In genomic region chr6:44105146-44105545, GRCh38 we compare ENCODE assay signal across 17 cellular contexts. TPM values are rescaled to one million over a fixed set of nuclear protein-coding genes. Genes with fewer than 3 reads are reported as not detected.
A peak's percentile ranks its signal among the peaks of the same experiment; 100 is the strongest.
DNase-seq lines count a peak whose midpoint lies in the region; TF ChIP-seq lines count a peak whose summit lies in the region.
"Had no signal": no experiment of that assay in that cellular context is flagged by ENCODE, and none has a peak within 500 bp of the region (broad histone marks: within the 10 kb centered on the region; RNA-seq: fewer than 3 reads in every experiment).

No MANE protein-coding gene starts in this region.

- no peak overlapping the region for H3K4me3 ChIP-seq in parathyroid adenoma (ENCODE audit: low read depth, low read length)
- H3K4me3 ChIP-seq: BLaER1 treated with 17β-estradiol and CSF1 and Interleukin-3, amounts not matched to agents 10 nM and 100 nM; uterus had no signal

- H3K9me3 ChIP-seq in parathyroid adenoma (ENCODE audit: control insufficient read depth, low read length): no peaks in the 10 kb centered on the region
- H3K9me3 ChIP-seq: BLaER1 treated with 17β-estradiol and CSF1 and Interleukin-3, amounts not matched to agents 10 nM and 100 nM; uterus had no signal

- H3K4me2 ChIP-seq in parathyroid adenoma (ENCODE audit: low read length): no peak overlapping the region

- H3K9ac ChIP-seq in parathyroid adenoma: no peak overlapping the region
- H3K9ac ChIP-seq: BLaER1 treated with 17β-estradiol and CSF1 and Interleukin-3, amounts not matched to agents 10 nM and 100 nM had no signal

- no peaks in the 10 kb centered on the region for H3K27me3 ChIP-seq in parathyroid adenoma (ENCODE audit: control insufficient read depth, insufficient read depth, low read length)
- H3K27me3 ChIP-seq: BLaER1 treated with 17β-estradiol and CSF1 and Interleukin-3, amounts not matched to agents 10 nM and 100 nM; uterus had no signal

- H3K27ac ChIP-seq in cingulate gyrus (ENCODE audit: low read depth, low read length) (peak overlapping the region; percentile 62), parathyroid adenoma (peak overlapping the region; percentile 54)
- H3K27ac ChIP-seq: BLaER1 treated with 17β-estradiol and CSF1 and Interleukin-3, amounts not matched to agents 10 nM and 100 nM had no signal

- TF ChIP-seq CTCF in parathyroid adenoma (IDR thresholded peaks at IDR 0.05): no peak

- peaks cover 9% of the 10 kb centered on the region for H3K79me2 ChIP-seq in parathyroid adenoma

- peak; percentile 9 for DNase-seq in NCI-H1105 (lab: John Stamatoyannopoulos, UW)
- no peak for DNase-seq in NCI-H1105 treated with DMSO at 0.1 percent for 48 hours (lab: John Stamatoyannopoulos, UW)
- DNase-seq in NCI-H2171 treated with DMSO at 0.1 percent for 48 hours (lab: John Stamatoyannopoulos, UW): peak; percentile 64
- no peak for DNase-seq in NK-92 treated with Interleukin-12 subunit alpha and Interleukin-12 subunit beta, amount 100 ng/mL, for 24 hours (lab: John Stamatoyannopoulos, UW)
- DNase-seq in GM19240 (ENCODE audit: insufficient read length, low spot score): no peak
- DNase-seq in SK-N-DZ (ENCODE audit: low spot score): no peak
- DNase-seq: activated CD4-positive, alpha-beta T cell treated with anti-CD3 and anti-CD28 coated beads for 4 hours; activated naive CD8-positive, alpha-beta T cell treated with anti-CD3 and anti-CD28 coated beads, Interleukin-2, amount 50 U/mL, for 24 hours; GDM1; glutamatergic neuron; naive B cell; NCI-H1417 treated with DMSO at 0.1 percent for 48 hours; stimulated activated CD4-positive, alpha-beta T cell treated with anti-CD3 and anti-CD28 coated beads, Interleukin-4, amount 100 ng/mL, for 24 hours had no signal

- H3K36me3 ChIP-seq in parathyroid adenoma (ENCODE audit: control insufficient read depth, insufficient read depth, low read length): no peaks in the 10 kb centered on the region
- H3K36me3 ChIP-seq: uterus had no signal

- peaks cover 3% of the 10 kb centered on the region for H3K4me1 ChIP-seq in parathyroid adenoma
- H3K4me1 ChIP-seq: uterus had no signal

- H2AFZ ChIP-seq in parathyroid adenoma: no peak overlapping the region

RNA-seq across cellular contexts. Expression of gene MRPL14, which starts 22.1 kb away (rescaled TPM):
- 148 and 163 TPM in 2 replicates for polyA plus RNA-seq in SK-N-DZ (2014; cell fraction: cytosol; rRNA removed)
- 62.7 and 112 TPM in 2 replicates for polyA plus RNA-seq in SK-N-DZ (2014; cell fraction: nucleus; rRNA removed)

RNA-seq across cellular contexts. Expression of gene TMEM63B, which starts 22.2 kb away (rescaled TPM):
- 19.2 and 19.9 TPM in 2 replicates for polyA plus RNA-seq in SK-N-DZ (2014; cell fraction: cytosol; rRNA removed)
- 29.5 and 38.4 TPM in 2 replicates for polyA plus RNA-seq in SK-N-DZ (2014; cell fraction: nucleus; rRNA removed)

RNA-seq across cellular contexts. Expression of gene CAPN11, which starts 53.5 kb away (rescaled TPM):
- polyA plus RNA-seq in SK-N-DZ (2014; cell fraction: cytosol; rRNA removed): 0.06 TPM in 1 of 2 replicates, not detected in the other
- 0.80 and 2.1 TPM in 2 replicates for polyA plus RNA-seq in SK-N-DZ (2014; cell fraction: nucleus; rRNA removed)

Comparison
In these comparisons a context has a peak if more than half of its experiments do, and no peak if none do; other contexts are left out.
1. DNase-seq: peak in NCI-H1105 (single experiment) and NCI-H2171 treated with DMSO at 0.1 percent for 48 hours (single experiment); none in NCI-H1105 treated with DMSO at 0.1 percent for 48 hours (single experiment), NK-92 treated with Interleukin-12 subunit alpha and Interleukin-12 subunit beta, amount 100 ng/mL, for 24 hours (single experiment), GM19240 (single experiment) and SK-N-DZ (single experiment).